10 cellular contexts compared by ENCODE assay signal in genomic region chr5:160873560-160874200, GRCh38. TPM values are rescaled to one million over a fixed set of nuclear protein-coding genes. Genes with fewer than 3 reads are reported as not detected.
DNase-seq lines count a peak whose midpoint lies in the region; ATAC-seq, FAIRE-seq and TF ChIP-seq lines count a peak whose summit lies in the region.
"Not testable (repeated sequence)": the region's sequence is repeated elsewhere in the genome, so short reads cannot be mapped to it uniquely, and the experiment has no call there.
"Had no signal": no experiment of that assay in that cellular context is flagged by ENCODE, and none has a peak within 500 bp of the region (broad histone marks: within the 10 kb centered on the region; RNA-seq: fewer than 3 reads in every experiment).

No MANE protein-coding gene starts in this region.

- not testable (repeated sequence) for H3K27ac ChIP-seq in GM23338 (ENCODE audit: low read depth); Peyer's patch; H1 (ENCODE audit: low read depth, low read length); mesendoderm (ENCODE audit: low read depth, low read length); smooth muscle cell (ENCODE audit: low read depth)

- H2AFZ ChIP-seq in GM23338: peak overlapping the region; percentile 80
- H2AFZ ChIP-seq in H1 (ENCODE audit: low read length): peak overlapping the region; percentile 82; the same call in 1 of the 2 replicates
- peak overlapping the region; percentile 78 for H2AFZ ChIP-seq in smooth muscle cell (ENCODE audit: low read depth)

- not testable (repeated sequence) for H3K18ac ChIP-seq in H1 (ENCODE audit: extremely low read depth, low read length); mesendoderm (ENCODE audit: low read length)

- H2BK15ac ChIP-seq in H1 (ENCODE audit: low read length); mesendoderm (replicated peaks; ENCODE audit: low read depth): not testable (repeated sequence)

- DNase-seq in GM23338 (ENCODE audit: low spot score); neural crest cell (ENCODE audit: low read depth, low spot score); smooth muscle cell (lab: John Stamatoyannopoulos, UW; ENCODE audit: unreplicated experiment): not testable (repeated sequence)
- DNase-seq in Peyer's patch (peak in 2 of 3 donors; percentile 50 to 52), H1 (ENCODE audit: low read depth in 1 of 2, low spot score in 2 of 2) (peak in 1 of 2 experiments; percentile 61), mesendoderm (peak; percentile 2)

- CTCF ChIA-PET in H1 (lab: Charles Lee; ENCODE audit: partially characterized antibody): interaction anchor here (0.7 kb wide), 1 partner anchor 43 kb away, joined by 3 read pairs; no protein-coding TSS in a partner anchor

- H3K27me3 ChIP-seq in GM23338 (ENCODE audit: insufficient read depth); Peyer's patch; H1 (replicated peaks in 1 of 4; ENCODE audit: control insufficient read depth in 3 of 4, extremely low read depth in 1 of 4, insufficient read depth in 3 of 4, low read length in 3 of 4); mesendoderm (ENCODE audit: insufficient read depth, low read length, poor library complexity); smooth muscle cell (ENCODE audit: low read depth): not testable (repeated sequence)

- H3K9me2 ChIP-seq in GM23338 (ENCODE audit: insufficient read depth): not testable (repeated sequence)

- not testable (repeated sequence) for H2BK20ac ChIP-seq in H1 (ENCODE audit: low read length)

- H3K27ac Mint-ChIP-seq in GM23338: peak overlapping the region; percentile 57; the same call in 1 of the 2 replicates
- peak overlapping the region; percentile 75 for H3K27ac Mint-ChIP-seq in neural crest cell (ENCODE audit: unreplicated experiment)

- H3K4ac ChIP-seq in H1 (replicated peaks; ENCODE audit: insufficient read length, low read depth, low read length); mesendoderm (ENCODE audit: low read depth, low read length): not testable (repeated sequence)

- not testable (repeated sequence) for H2BK120ac ChIP-seq in H1 (replicated peaks; ENCODE audit: low read depth, low read length); mesendoderm (ENCODE audit: low read depth, low read length)

- 13% methylated on average over 19 of the region's 21 CpGs; no CpG with 5 or more reads in 1 of the 2 experiments for WGBS in H1 (ENCODE audit: extremely low coverage in 1 of 2, insufficient coverage in 1 of 2, insufficient read length in 1 of 2, insufficient replicate concordance in 2 of 2, low coverage in 1 of 2, low lambda C conversion rate in 2 of 2, missing lambda C conversion rate in 1 of 2), 2 experiments
- no CpG with 5 or more reads among the region's 21 CpGs for WGBS in mesendoderm (ENCODE audit: extremely low coverage, insufficient coverage, low lambda C conversion rate)
- 13% methylated on average over 21 of the region's 21 CpGs for WGBS in smooth muscle cell (ENCODE audit: low lambda C conversion rate)

- H3K27me3 Mint-ChIP-seq in GM23338 (ENCODE audit: insufficient read depth, low read depth, poor library complexity); neural crest cell (ENCODE audit: low read depth): not testable (repeated sequence)

- not testable (repeated sequence) for H3K79me1 ChIP-seq in H1 (ENCODE audit: low read depth, low read length); mesendoderm (ENCODE audit: low read length)

- H3K4me1 ChIP-seq in GM23338 (ENCODE audit: insufficient read depth): peaks cover 13% of the 10 kb centered on the region
- not testable (repeated sequence) for H3K4me1 ChIP-seq in Peyer's patch; H1 (replicated peaks in 1 of 4; ENCODE audit: control insufficient read depth in 3 of 4, insufficient read depth in 4 of 4, low read length in 3 of 4); mesendoderm (ENCODE audit: control insufficient read depth, low read depth, low read length); smooth muscle cell (ENCODE audit: low read depth)

- not testable (repeated sequence) for H3K56ac ChIP-seq in H1 (replicated peaks; ENCODE audit: insufficient read length, low read depth, low read length)
- peak overlapping the region; percentile 74 for H3K56ac ChIP-seq in mesendoderm (ENCODE audit: low read length)

- not testable (repeated sequence) for TF ChIP-seq EP300 in H1 (IDR thresholded peaks at IDR 0.05; ENCODE audit: borderline replicate concordance in 1 of 2, low read depth in 2 of 2, low read length in 2 of 2)

- H3K4me2 ChIP-seq in GM23338: peak overlapping the region; percentile 68
- H3K4me2 ChIP-seq in H1 (ENCODE audit: insufficient read depth in 1 of 2, low read depth in 2 of 2, low read length in 2 of 2): peak overlapping the region; percentile 62 to 63
- not testable (repeated sequence) for H3K4me2 ChIP-seq in mesendoderm (ENCODE audit: low read length)
- H3K4me2 ChIP-seq in smooth muscle cell: peak overlapping the region; percentile 80

- H3K9me3 ChIP-seq in Peyer's patch; H1 (ENCODE audit: insufficient read depth in 2 of 2, low read depth in 1 of 2, low read length in 1 of 2); smooth muscle cell (replicated peaks; ENCODE audit: low read depth): not testable (repeated sequence)

- TF ChIP-seq RAD21 in H1 (IDR thresholded peaks at IDR 0.05 in 1 of 2, conservative IDR thresholded peaks at IDR 0.05 in 1 of 2; ENCODE audit: low read depth in 2 of 2, low read length in 2 of 2): not testable (repeated sequence)

- not testable (repeated sequence) for H3K79me2 ChIP-seq in GM23338 (replicated peaks; ENCODE audit: insufficient read depth); H1 (ENCODE audit: control insufficient read depth in 1 of 2, insufficient read depth in 2 of 2, low read length in 2 of 2); mesendoderm (ENCODE audit: control insufficient read depth, insufficient read depth, low read length); smooth muscle cell (ENCODE audit: low read depth)

- H3K9ac ChIP-seq in H1 (replicated peaks in 1 of 4; ENCODE audit: extremely low read depth in 1 of 4, low read depth in 3 of 4, low read length in 3 of 4) (peak overlapping the region in 1 of 4 experiments; percentile 48; a peak in 1 of 7 replicates), mesendoderm (ENCODE audit: low read length) (peak overlapping the region; percentile 47)
- not testable (repeated sequence) for H3K9ac ChIP-seq in smooth muscle cell (ENCODE audit: low read depth)

- TF ChIP-seq POLR2A in Peyer's patch (IDR thresholded peaks at IDR 0.05); H1 (IDR thresholded peaks at IDR 0.05; ENCODE audit: control extremely low read depth in 1 of 2, low read depth in 2 of 2, low read length in 2 of 2): not testable (repeated sequence)

- H3K36me3 ChIP-seq in GM23338 (ENCODE audit: insufficient read depth); Peyer's patch; H1 (ENCODE audit: control insufficient read depth in 2 of 4, insufficient read depth in 4 of 4, low read length in 3 of 4); mesendoderm (ENCODE audit: control insufficient read depth, insufficient read depth, low read length); smooth muscle cell (ENCODE audit: low read depth): not testable (repeated sequence)

- not testable (repeated sequence) for H3K9me3 Mint-ChIP-seq in GM23338, neural crest cell

- not testable (repeated sequence) for H4K20me1 ChIP-seq in GM23338 (replicated peaks; ENCODE audit: insufficient read depth); H1 (replicated peaks in 1 of 2; ENCODE audit: control insufficient read depth in 1 of 2, insufficient read depth in 2 of 2, low read length in 2 of 2); smooth muscle cell (ENCODE audit: low read depth)

- TF ChIP-seq CTCF in GM23338 (conservative IDR thresholded peaks at IDR 0.05; ENCODE audit: low read depth in 2 of 2); Peyer's patch (IDR thresholded peaks at IDR 0.05); H1 (IDR thresholded peaks at IDR 0.05; ENCODE audit: control extremely low read depth in 1 of 3, insufficient read depth in 1 of 3, low read depth in 1 of 3, low read length in 3 of 3); neural crest cell (conservative IDR thresholded peaks at IDR 0.05); smooth muscle cell (IDR thresholded peaks at IDR 0.05; ENCODE audit: borderline replicate concordance, insufficient read depth, poor library complexity, severe bottlenecking): not testable (repeated sequence)

- ATAC-seq in GM23338: not testable (repeated sequence)

- H2BK5ac ChIP-seq in H1 (ENCODE audit: low read depth, low read length); mesendoderm (ENCODE audit: low read length): not testable (repeated sequence)

- not testable (repeated sequence) for H2AK5ac ChIP-seq in H1 (ENCODE audit: low read depth, low read length); mesendoderm (ENCODE audit: low read length)

- H3K14ac ChIP-seq in H1 (ENCODE audit: insufficient read length): not testable (repeated sequence)

- not testable (repeated sequence) for H3K36me3 Mint-ChIP-seq in GM23338 (ENCODE audit: low read depth); neural crest cell (ENCODE audit: low read depth)

- H4K91ac ChIP-seq in H1 (replicated peaks; ENCODE audit: insufficient read length, low read length): not testable (repeated sequence)

- peak overlapping the region; percentile 89 for H3K4me3 Mint-ChIP-seq in GM23338
- H3K4me3 Mint-ChIP-seq in neural crest cell: peak overlapping the region; percentile 90

- POLR2A ChIA-PET in H1 (lab: Charles Lee; ENCODE audit: partially characterized antibody): not testable (repeated sequence)

- H4K5ac ChIP-seq in H1 (ENCODE audit: insufficient read length, low read depth, low read length); mesendoderm (ENCODE audit: low read length): not testable (repeated sequence)

- H3K23ac ChIP-seq in H1 (ENCODE audit: insufficient read length); mesendoderm (ENCODE audit: low read length): not testable (repeated sequence)

- not testable (repeated sequence) for H3K23me2 ChIP-seq in H1 (ENCODE audit: low read depth, low read length)

- H3F3A ChIP-seq in GM23338 (replicated peaks; ENCODE audit: low read depth); smooth muscle cell (ENCODE audit: low read depth): not testable (repeated sequence)

- peak overlapping the region; percentile 80; the same call in 1 of the 2 replicates for H2BK12ac ChIP-seq in H1 (ENCODE audit: low read depth, low read length)

- H3K4me1 Mint-ChIP-seq in GM23338: peaks cover 18% of the 10 kb centered on the region
- not testable (repeated sequence) for H3K4me1 Mint-ChIP-seq in neural crest cell

- FAIRE-seq in H1 (lab: Jason Lieb, UNC): not testable (repeated sequence)

- not testable (repeated sequence) for H4K8ac ChIP-seq in H1 (ENCODE audit: extremely low read depth, insufficient read depth, low read length); mesendoderm (ENCODE audit: low read depth, low read length)

- peak overlapping the region; percentile 62 for H3K4me3 ChIP-seq in GM23338
- H3K4me3 ChIP-seq in Peyer's patch: peak overlapping the region in 2 of 4 donors; percentile 12 to 31
- peak overlapping the region; percentile 32 to 57 (median 48) for H3K4me3 ChIP-seq in H1 (ENCODE audit: extremely low read depth in 1 of 4, insufficient read depth in 2 of 4, low read depth in 3 of 4, low read length in 4 of 4)
- H3K4me3 ChIP-seq in iPS-11a (ENCODE audit: low read depth, low read length): peak overlapping the region; percentile 25
- H3K4me3 ChIP-seq in mesendoderm (ENCODE audit: low read length): not testable (repeated sequence)
- H3K4me3 ChIP-seq in smooth muscle cell: peak overlapping the region; percentile 40

RNA-seq across cellular contexts. Expression of gene ATP10B, which starts 21.7 kb away (rescaled TPM):
- total RNA-seq in GM23338 (2014; rRNA removed; shearing (Covaris generic)): 0.08 and 0.14 TPM in 2 replicates
- polyA plus RNA-seq in GM23338 (2016; fragmentation: Nextera tagmentation; extraction: Ambion mirVana) (0.10 and 0.11 TPM in 2 replicates), H1 (2011; rRNA removed) (0.06 TPM in 2 replicates), smooth muscle cell (0.72 TPM in 1 of 2 replicates, not detected in the other)
- total RNA-seq in Peyer's patch (100 to 1,000 TPM in 2 of 4 donors, 10 to 100 TPM in 2; 63.5 to 112 (median 87.7) TPM), neural crest cell (10.8 and 13.2 TPM in 2 replicates), smooth muscle cell (0.09 and 0.13 TPM in 2 replicates)
- total RNA-seq in H1 (2021; fragmentation: NEBNext Ultra II Directional; extraction: Animal tissue kit (Norgen Biotek cat#: 25700)): 0.10 and 0.11 TPM in 2 replicates
- 0.08 TPM for polyA plus RNA-seq in H1 (2011; cell fraction: cytosol; rRNA removed)
- polyA plus RNA-seq in H1 (2011; cell fraction: nucleus; rRNA removed): 0.20 TPM
- polyA plus RNA-seq in H1 (2012, experiment 1 of 2): 0.03 to 0.23 TPM (median 0.07 TPM) in 4 replicates
- not detected for polyA plus RNA-seq in H1 (2012, experiment 2 of 2)
- polyA plus RNA-seq in H1 (2013, experiment 1 of 2): 0.22 TPM
- 0.29 TPM for polyA plus RNA-seq in H1 (2013, experiment 2 of 2)
- polyA minus RNA-seq in H1 (2011; rRNA and poly(A)+ RNA removed): 0.35 and 0.56 TPM in 2 replicates
- polyA minus RNA-seq in H1 (2011; cell fraction: cytosol; rRNA and poly(A)+ RNA removed): not detected
- 0.50 TPM for polyA minus RNA-seq in H1 (2011; cell fraction: nucleus; rRNA and poly(A)+ RNA removed)
- polyA plus RNA-seq in mesendoderm (2013, experiment 1 of 2): 0.01 TPM
- polyA plus RNA-seq in mesendoderm (2013, experiment 2 of 2): under 0.01 TPM
- total RNA-seq: A673; CD4-positive, alpha-beta memory T cell; Right ventricle myocardium inferior had no signal
- polyA plus RNA-seq: CD4-positive, alpha-beta memory T cell had no signal

Comparison
In these comparisons a context has a peak if more than half of its experiments do, and no peak if none do; other contexts are left out.
1. RNA of gene ATP10B, which starts 21.7 kb away (total RNA-seq): 63.5 to 112 TPM in Peyer's patch and 10.8 to 13.2 TPM in neural crest cell; 0.08 to 0.14 TPM in GM23338, 0.09 to 0.13 TPM in smooth muscle cell and 0.10 to 0.11 TPM in H1; every median in the first group is over 10 times any median in the second.
2. Peak in every context shown above with its lines, with median percentiles within 50 percentile points of each other: H2AFZ ChIP-seq.